In genomic region chr4:2285665-2286381, GRCh38 we compare ENCODE assay signal across 15 cellular contexts. TPM values are rescaled to one million over a fixed set of nuclear protein-coding genes. Genes with fewer than 3 reads are reported as not detected.
DNase-seq lines count a peak whose midpoint lies in the region; ATAC-seq and TF ChIP-seq lines count a peak whose summit lies in the region.
"Had no signal": no experiment of that assay in that cellular context is flagged by ENCODE, and none has a peak within 500 bp of the region (broad histone marks: within the 10 kb centered on the region; RNA-seq: fewer than 3 reads in every experiment).

No MANE protein-coding gene starts in this region.

- ATAC-seq in CD8-positive, alpha-beta T cell: no peak
- ATAC-seq in heart left ventricle (no peak), HG02870 (IDR thresholded peaks at IDR 0.05; ENCODE audit: unreplicated experiment) (no peak)
- ATAC-seq: GM12878 had no signal

- no peaks in the 10 kb centered on the region for H3K36me3 Mint-ChIP-seq in CD8-positive, alpha-beta T cell

- CTCF ChIA-PET in CD8-positive, alpha-beta T cell (lab: Charles Lee): no interaction called here

- H3K9me3 ChIP-seq in CD8-positive, alpha-beta T cell (ENCODE audit: low read length): no peaks in the 10 kb centered on the region
- H3K9me3 ChIP-seq in Loucy (ENCODE audit: insufficient read depth, low read depth, low read length): no peaks in the 10 kb centered on the region
- no peaks in the 10 kb centered on the region for H3K9me3 ChIP-seq in heart left ventricle
- no peaks in the 10 kb centered on the region for H3K9me3 ChIP-seq in osteoblast (ENCODE audit: low read depth, low read length)
- H3K9me3 ChIP-seq in Karpas-422 (ENCODE audit: low read length): no peaks in the 10 kb centered on the region
- H3K9me3 ChIP-seq: adrenal gland had no signal

- no peaks in the 10 kb centered on the region for H3K27me3 Mint-ChIP-seq in CD8-positive, alpha-beta T cell (ENCODE audit: low read depth)

- no peak overlapping the region for H3K4me3 ChIP-seq in CD8-positive, alpha-beta T cell (ENCODE audit: low read depth, low read length)
- H3K4me3 ChIP-seq in Loucy (ENCODE audit: low read length, poor library complexity, severe bottlenecking) (peak overlapping the region; percentile 21), heart left ventricle (no peak overlapping the region), osteoblast (ENCODE audit: insufficient read depth, low read length) (no peak overlapping the region), Karpas-422 (ENCODE audit: low read length) (no peak overlapping the region)
- H3K4me3 ChIP-seq: adrenal gland, GM12878 had no signal

- H3K79me2 ChIP-seq in Loucy (ENCODE audit: insufficient read depth, low read length): no peaks in the 10 kb centered on the region
- no peaks in the 10 kb centered on the region for H3K79me2 ChIP-seq in osteoblast (ENCODE audit: insufficient read depth, low read length)
- no peaks in the 10 kb centered on the region for H3K79me2 ChIP-seq in Karpas-422 (ENCODE audit: low read length)
- H3K79me2 ChIP-seq: parathyroid adenoma had no signal

- H3K27ac Mint-ChIP-seq in CD8-positive, alpha-beta T cell: peak overlapping the region; percentile 57

- H2AFZ ChIP-seq in Loucy (ENCODE audit: low read length): no peak overlapping the region
- no peak overlapping the region for H2AFZ ChIP-seq in osteoblast (ENCODE audit: low read length)
- H2AFZ ChIP-seq in Karpas-422 (ENCODE audit: low read length): no peak overlapping the region
- H2AFZ ChIP-seq: parathyroid adenoma had no signal

- H3K4me2 ChIP-seq in Loucy (ENCODE audit: low read depth, low read length, poor library complexity, severe bottlenecking) (peak overlapping the region; percentile 45), osteoblast (ENCODE audit: insufficient read depth, low read length) (no peak overlapping the region), Karpas-422 (ENCODE audit: low read depth, low read length, poor library complexity, severe bottlenecking) (no peak overlapping the region)

- intact Hi-C loops in CD8-positive, alpha-beta T cell (cut with DNase I, micrococcal nuclease): no loop called here
- intact Hi-C loops in heart left ventricle (cut with DNase I): no loop called here

- no peak for TF ChIP-seq POLR2A in heart left ventricle (IDR thresholded peaks at IDR 0.05)

- H3K36me3 ChIP-seq in CD8-positive, alpha-beta T cell (ENCODE audit: insufficient read depth, low read length): no peaks in the 10 kb centered on the region
- no peaks in the 10 kb centered on the region for H3K36me3 ChIP-seq in Loucy (ENCODE audit: insufficient read depth, low read length)
- no peaks in the 10 kb centered on the region for H3K36me3 ChIP-seq in heart left ventricle
- no peaks in the 10 kb centered on the region for H3K36me3 ChIP-seq in osteoblast (ENCODE audit: insufficient read depth, low read length)
- H3K36me3 ChIP-seq in Karpas-422 (ENCODE audit: insufficient read depth, low read length): no peaks in the 10 kb centered on the region
- H3K36me3 ChIP-seq: adrenal gland had no signal

- TF ChIP-seq CTCF in CD8-positive, alpha-beta T cell (IDR thresholded peaks at IDR 0.05): no peak
- TF ChIP-seq CTCF in Loucy (conservative IDR thresholded peaks at IDR 0.05; ENCODE audit: low read length) (no peak), heart left ventricle (IDR thresholded peaks at IDR 0.05) (no peak), osteoblast (IDR thresholded peaks at IDR 0.05; ENCODE audit: extremely low read depth, low read depth, low read length) (no peak)

- H3K27ac ChIP-seq in CD8-positive, alpha-beta T cell (ENCODE audit: low read depth, low read length): no peak overlapping the region
- H3K27ac ChIP-seq in heart left ventricle (no peak overlapping the region), osteoblast (ENCODE audit: low read depth, low read length) (no peak overlapping the region), Karpas-422 (ENCODE audit: low read length) (no peak overlapping the region)
- H3K27ac ChIP-seq: adrenal gland, epithelial cell of prostate, parathyroid adenoma had no signal

- POLR2A ChIA-PET in CD8-positive, alpha-beta T cell (lab: Charles Lee): interaction anchor here (0.6 to 1.7 kb wide), 5 partner anchors 23 to 1205 kb away, joined by 3 to 7 read pairs (median 5); partner anchors contain the start of genes MXD4 and RNF4

- WGBS in heart left ventricle, 4 donors: 77 to 78% (median 78%) methylated on average over 22 to 26 of the region's 26 CpGs

- no peak overlapping the region for H3K4me3 Mint-ChIP-seq in CD8-positive, alpha-beta T cell

- H3K9me3 Mint-ChIP-seq in CD8-positive, alpha-beta T cell: no peaks in the 10 kb centered on the region

- peaks cover 73% of the 10 kb centered on the region for H3K4me1 ChIP-seq in CD8-positive, alpha-beta T cell (ENCODE audit: insufficient read depth, low read length)
- H3K4me1 ChIP-seq in Loucy (ENCODE audit: insufficient read depth, low read length, poor library complexity, severe bottlenecking) (peaks cover 69% of the 10 kb centered on the region), heart left ventricle (peaks cover 0 to 12% (median 0%) of the 10 kb centered on the region in 12 donors), osteoblast (ENCODE audit: insufficient read depth, low read length) (no peaks in the 10 kb centered on the region), Karpas-422 (ENCODE audit: low read length) (peaks cover 29% of the 10 kb centered on the region)
- H3K4me1 ChIP-seq: adrenal gland, parathyroid adenoma had no signal

- H4K20me1 ChIP-seq in Loucy (ENCODE audit: insufficient read depth, low read length, poor library complexity, severe bottlenecking) (no peaks in the 10 kb centered on the region), osteoblast (ENCODE audit: insufficient read depth, low read length) (peaks cover 4% of the 10 kb centered on the region), Karpas-422 (ENCODE audit: insufficient read depth, low read depth, low read length) (no peaks in the 10 kb centered on the region)

- no peak for DNase-seq in CD8-positive, alpha-beta T cell
- DNase-seq in heart left ventricle (peak in 3 of 5 donors; percentile 16 to 51 (median 25)), osteoblast (ENCODE audit: insufficient read length, low spot score, missing footprints) (peak; percentile 50), AG08396 (ENCODE audit: low spot score) (no peak), NCI-H345 treated with DMSO at 0.1 percent for 48 hours (lab: John Stamatoyannopoulos, UW; ENCODE audit: unreplicated experiment) (no peak), Karpas-422 (no peak)
- DNase-seq: NCI-H1694 treated with DMSO at 0.1 percent for 48 hours; NCI-H510A treated with DMSO at 0.1 percent for 48 hours; stimulated activated CD4-positive, alpha-beta T cell treated with anti-CD3 and anti-CD28 coated beads, Interleukin-15, amount 100 ng/mL, for 24 hours had no signal

- peaks cover 12% of the 10 kb centered on the region for H3F3A ChIP-seq in Loucy (ENCODE audit: low read depth)

- H3K9me2 ChIP-seq in Loucy (replicated peaks; ENCODE audit: low read depth, low read length): no peaks in the 10 kb centered on the region
- no peaks in the 10 kb centered on the region for H3K9me2 ChIP-seq in Karpas-422 (replicated peaks; ENCODE audit: insufficient read depth, low read length)

- H3K9ac ChIP-seq in Loucy (ENCODE audit: low read depth, low read length, poor library complexity, severe bottlenecking) (peak overlapping the region; percentile 46), Karpas-422 (ENCODE audit: low read length) (no peak overlapping the region)
- H3K9ac ChIP-seq: parathyroid adenoma had no signal

- peaks cover 50% of the 10 kb centered on the region for H3K4me1 Mint-ChIP-seq in CD8-positive, alpha-beta T cell (ENCODE audit: low read depth)

- no peaks in the 10 kb centered on the region for H3K27me3 ChIP-seq in CD8-positive, alpha-beta T cell (ENCODE audit: insufficient read depth, low read length)
- H3K27me3 ChIP-seq in Loucy (ENCODE audit: insufficient read depth, low read length, poor library complexity, severe bottlenecking) (no peaks in the 10 kb centered on the region), heart left ventricle (no peaks in the 10 kb centered on the region), osteoblast (ENCODE audit: insufficient read depth, low read length) (no peaks in the 10 kb centered on the region), Karpas-422 (ENCODE audit: low read length) (no peaks in the 10 kb centered on the region)
- H3K27me3 ChIP-seq: adrenal gland had no signal

RNA-seq across cellular contexts. Expression of gene MXD4, which starts 23.9 kb away (rescaled TPM):
- 100 to 1,000 TPM; 175 to 178 TPM for total RNA-seq in CD8-positive, alpha-beta T cell
- 10 to 100 TPM; 27.5 to 76.6 (median 35.5) TPM for total RNA-seq in heart left ventricle
- polyA plus RNA-seq in heart left ventricle: 10 to 100 TPM; 39.0 to 55.5 TPM
- 53.3 and 56.8 TPM in 2 replicates for total RNA-seq in osteoblast
- total RNA-seq in Karpas-422 (2014; rRNA removed; shearing (Covaris generic); ENCODE audit: low replicate concordance): 33.2 and 73.9 TPM in 2 replicates

RNA-seq across cellular contexts. Expression of gene HAUS3, which starts 43.9 kb away (rescaled TPM):
- 100 to 1,000 TPM; 154 TPM for total RNA-seq in CD8-positive, alpha-beta T cell
- total RNA-seq in heart left ventricle (1 to 10 TPM; 4.2 to 8.3 (median 6.3) TPM), osteoblast (8.7 and 9.7 TPM in 2 replicates)
- polyA plus RNA-seq in heart left ventricle: 1 to 10 TPM; 4.2 to 6.8 TPM
- 13.7 and 14.6 TPM in 2 replicates for total RNA-seq in Karpas-422 (2014; rRNA removed; shearing (Covaris generic); ENCODE audit: low replicate concordance)

RNA-seq across cellular contexts. Expression of gene POLN, which starts 43.9 kb away (rescaled TPM):
- 1 to 10 TPM in 1 of 2 experiments, under 1 TPM in 1; 0.89 to 1.7 TPM for total RNA-seq in CD8-positive, alpha-beta T cell
- 1 to 10 TPM in 7 of 9 donors, under 1 TPM in 2; 0.38 to 4.5 (median 2.6) TPM for total RNA-seq in heart left ventricle
- under 1 TPM; 0.79 to 0.84 TPM for polyA plus RNA-seq in heart left ventricle
- 2.9 and 4.1 TPM in 2 replicates for total RNA-seq in osteoblast
- 2.7 and 4.3 TPM in 2 replicates for total RNA-seq in Karpas-422 (2014; rRNA removed; shearing (Covaris generic); ENCODE audit: low replicate concordance)

Comparison
In these comparisons a context has a peak if more than half of its experiments do, and no peak if none do; other contexts are left out.
1. DNase-seq: peak in heart left ventricle (3 of 5) and osteoblast (single experiment); none in CD8-positive, alpha-beta T cell (0 of 7), AG08396 (single experiment), NCI-H345 treated with DMSO at 0.1 percent for 48 hours (single experiment) and Karpas-422 (single experiment).